Comparison of ENCODE assay signal across 18 cellular contexts in genomic region chr11:2084721-2085120, GRCh38. TPM values are rescaled to one million over a fixed set of nuclear protein-coding genes. Genes with fewer than 3 reads are reported as not detected.
"Had no signal": no experiment of that assay in that cellular context is flagged by ENCODE, and none has a peak within 500 bp of the region (broad histone marks: within the 10 kb centered on the region; RNA-seq: fewer than 3 reads in every experiment).

No MANE protein-coding gene starts in this region.

- ATAC-seq: activated CD4-positive, CD25-positive, alpha-beta regulatory T cell treated with anti-CD3 and anti-CD28 coated beads, Interleukin-2, amount 50 U/mL, for 24 hours; left ventricle myocardium superior; psoas muscle; stimulated activated effector memory CD8-positive, alpha-beta T cell treated with anti-CD3 and anti-CD28 coated beads, Interleukin-12 subunit alpha, Interleukin-12 subunit beta, amount 100 ng/mL, for 72 hours had no signal

- H3K27me3 ChIP-seq: thyroid gland, uterus had no signal

- H3K4me1 ChIP-seq: esophagus squamous epithelium, psoas muscle, thyroid gland, uterus had no signal

- H3K4me3 ChIP-seq: esophagus squamous epithelium, psoas muscle, thyroid gland, uterus had no signal

- DNase-seq: activated CD4-positive, alpha-beta T cell treated with anti-CD3 and anti-CD28 coated beads, Interleukin-2, amount 50 U/mL, for 48 hours; activated CD8-positive, alpha-beta memory T cell treated with anti-CD3 and anti-CD28 coated beads, Interleukin-2, amount 50 U/mL, for 4 hours; activated gamma-delta T cell treated with Interleukin-2 at 50 U/mL for 16 hours; activated naive CD8-positive, alpha-beta T cell treated with anti-CD3 and anti-CD28 coated beads, Interleukin-2, amount 10 ng/mL, durations not matched to agents 7 days and 5 days; activated T-cell treated with anti-CD3 and anti-CD28 coated beads, Interleukin-2, amount 50 U/mL, for 48 hours; cortex of kidney; effector CD4-positive, alpha-beta T cell; esophagus squamous epithelium; hippocampal formation; left ventricle myocardium superior; mesendoderm; nephron progenitor cell; thyroid gland; uterus had no signal

- H3K27ac ChIP-seq: esophagus squamous epithelium, psoas muscle, thyroid gland, uterus had no signal

- H3K9me3 ChIP-seq: thyroid gland had no signal

- H3K36me3 ChIP-seq: esophagus squamous epithelium, thyroid gland, uterus had no signal

RNA-seq across cellular contexts. Expression of gene IGF2, which starts 54.5 kb away (rescaled TPM):
- total RNA-seq: activated naive CD8-positive, alpha-beta T cell treated with anti-CD3 and anti-CD28 coated beads, Interleukin-2, amount 10 ng/mL, durations not matched to agents 7 days and 5 days; T-helper 2 cell treated with Interferon-gamma antibody and Interleukin-4, amounts not matched to agents 100 ng/mL and 5 ng/mL, for 36 hours had no signal
